30 cellular contexts compared by ENCODE assay signal in genomic region chr4:165520071-165520470, GRCh38.
"Had no signal": no experiment of that assay in that cellular context is flagged by ENCODE, and none has a peak within 500 bp of the region (broad histone marks: within the 10 kb centered on the region; RNA-seq: fewer than 3 reads in every experiment).

No MANE protein-coding gene starts in this region.

- H3K27me3 ChIP-seq: ascending aorta, gastrocnemius medialis, heart left ventricle had no signal

- DNase-seq: activated B cell treated with CpG ODN at 0.5 μM for 24 hours; activated CD4-positive, alpha-beta memory T cell treated with anti-CD3 and anti-CD28 coated beads, Interleukin-2, amount 10 ng/mL, durations not matched to agents 7 days and 5 days; activated CD4-positive, alpha-beta T cell treated with anti-CD3 and anti-CD28 coated beads for 36 hours; activated CD4-positive, alpha-beta T cell treated with anti-CD3 and anti-CD28 coated beads, Interleukin-2, amount 10 ng/mL, durations not matched to agents 7 days and 5 days; activated CD4-positive, alpha-beta T cell treated with anti-CD3 and anti-CD28 coated beads, Interleukin-2, amount 50 U/mL, for 4 hours; activated CD4-positive, CD25-positive, alpha-beta regulatory T cell treated with anti-CD3 and anti-CD28 coated beads, Interleukin-2, amount 50 U/mL, for 72 hours; activated CD8-positive, alpha-beta memory T cell treated with anti-CD3 and anti-CD28 coated beads, Interleukin-2, amount 50 U/mL, for 48 hours; activated gamma-delta T cell; activated naive CD4-positive, alpha-beta T cell; activated naive CD4-positive, alpha-beta T cell treated with anti-CD3 and anti-CD28 coated beads, Interleukin-2, amount 10 ng/mL, durations not matched to agents 7 days and 5 days; activated naive CD8-positive, alpha-beta T cell treated with anti-CD3 and anti-CD28 coated beads, Interleukin-2, amount 10 ng/mL, durations not matched to agents 7 days and 5 days; activated T-cell treated with anti-CD3 and anti-CD28 coated beads for 4 hours; activated T-cell treated with anti-CD3 and anti-CD28 coated beads, Interleukin-2, amount 50 U/mL, for 24 hours; activated T-cell treated with anti-CD3 and anti-CD28 coated beads, Interleukin-2, amount 50 U/mL, for 72 hours; caudate nucleus; cortex of kidney; dermis blood vessel endothelial cell; effector CD4-positive, alpha-beta T cell; effector memory CD8-positive, alpha-beta T cell; foreskin fibroblast; gastrocnemius medialis; glutamatergic neuron; heart left ventricle; T-helper 1 cell; T-helper 17 cell; T1000; WERI-Rb-1 had no signal

- H3K4me1 ChIP-seq: ascending aorta, gastrocnemius medialis, heart left ventricle had no signal

- H3K27ac ChIP-seq: ascending aorta, epithelial cell of prostate, gastrocnemius medialis, heart left ventricle, WERI-Rb-1 had no signal

- H3K9me3 ChIP-seq: ascending aorta, gastrocnemius medialis, heart left ventricle had no signal

- H3K4me3 ChIP-seq: ascending aorta, gastrocnemius medialis, heart left ventricle had no signal

- ATAC-seq: activated CD4-positive, alpha-beta T cell treated with anti-CD3 and anti-CD28 coated beads for 36 hours; activated naive CD4-positive, alpha-beta T cell treated with anti-CD3 and anti-CD28 coated beads, Interleukin-2, amount 50 U/mL, for 72 hours; activated T-cell treated with anti-CD3 and anti-CD28 coated beads, Interleukin-2, amount 50 U/mL, for 72 hours; effector memory CD8-positive, alpha-beta T cell; gastrocnemius medialis; heart left ventricle; T-helper 17 cell had no signal

- H3K36me3 ChIP-seq: ascending aorta, gastrocnemius medialis, heart left ventricle, WERI-Rb-1 had no signal
